Comparison of ENCODE assay signal across 13 cellular contexts in genomic region chr6:158667360-158667981, GRCh38. TPM values are rescaled to one million over a fixed set of nuclear protein-coding genes. Genes with fewer than 3 reads are reported as not detected.
A peak's percentile ranks its signal among the peaks of the same experiment; 100 is the strongest.
DNase-seq lines count a peak whose midpoint lies in the region; ATAC-seq and TF ChIP-seq lines count a peak whose summit lies in the region.
"Had no signal": no experiment of that assay in that cellular context is flagged by ENCODE, and none has a peak within 500 bp of the region (broad histone marks: within the 10 kb centered on the region; RNA-seq: fewer than 3 reads in every experiment).

No MANE protein-coding gene starts in this region.

- peak overlapping the region; percentile 81 for H3K4me2 ChIP-seq in parathyroid adenoma (ENCODE audit: low read length)

- H2AFZ ChIP-seq in parathyroid adenoma = peak overlapping the region; percentile 85

- no peaks in the 10 kb centered on the region for H3K36me3 ChIP-seq in endodermal cell (ENCODE audit: control insufficient read depth, insufficient read depth, low read length)
- H3K36me3 ChIP-seq in parathyroid adenoma (ENCODE audit: control insufficient read depth, insufficient read depth, low read length) = no peaks in the 10 kb centered on the region
- no peaks in the 10 kb centered on the region for H3K36me3 ChIP-seq in upper lobe of right lung

- H3K9me3 ChIP-seq in endodermal cell (ENCODE audit: control insufficient read depth, low read length) = no peaks in the 10 kb centered on the region
- no peaks in the 10 kb centered on the region for H3K9me3 ChIP-seq in parathyroid adenoma (ENCODE audit: control insufficient read depth, low read length)
- H3K9me3 ChIP-seq in upper lobe of right lung = no peaks in the 10 kb centered on the region
- H3K9me3 ChIP-seq: tibial artery had no signal

- H3K79me2 ChIP-seq in parathyroid adenoma = no peaks in the 10 kb centered on the region

- no peak overlapping the region for H3K9ac ChIP-seq in endodermal cell (ENCODE audit: extremely low read depth, low read length, poor library complexity, severe bottlenecking)
- no peak overlapping the region for H3K9ac ChIP-seq in parathyroid adenoma

- peak in 1 of 2 donors; percentile 3 for DNase-seq in stimulated activated naive CD8-positive, alpha-beta T cell treated with anti-CD3 and anti-CD28 coated beads, Interleukin-15, amount 100 ng/mL, for 72 hours
- no peak for DNase-seq in stimulated activated naive CD8-positive, alpha-beta T cell treated with anti-CD3 and anti-CD28 coated beads, Interleukin-15, Interleukin-2, amounts not matched to agents 100 U/mL and 50 U/mL, for 24 hours
- DNase-seq in endodermal cell (peak; percentile 33), upper lobe of right lung (no peak), NCI-H2196 (lab: John Stamatoyannopoulos, UW; ENCODE audit: unreplicated experiment) (no peak)
- no peak for DNase-seq in stimulated activated CD4-positive, alpha-beta T cell treated with anti-CD3 and anti-CD28 coated beads, Interleukin-15, amount 100 ng/mL, for 24 hours
- DNase-seq: central memory CD4-positive, alpha-beta T cell; NCI-H2107; tibial artery had no signal

- no peak for ATAC-seq in stimulated activated naive CD8-positive, alpha-beta T cell treated with anti-CD3 and anti-CD28 coated beads, Interleukin-15, amount 100 ng/mL, for 72 hours
- ATAC-seq in stimulated activated naive CD8-positive, alpha-beta T cell treated with anti-CD3 and anti-CD28 coated beads, Interleukin-15, Interleukin-2, amounts not matched to agents 100 U/mL and 50 U/mL, for 24 hours = no peak
- no peak for ATAC-seq in upper lobe of right lung
- no peak for ATAC-seq in HG02623 (IDR thresholded peaks at IDR 0.05; ENCODE audit: unreplicated experiment)

- H3K4me3 Mint-ChIP-seq in stimulated activated naive CD8-positive, alpha-beta T cell treated with anti-CD3 and anti-CD28 coated beads, Interleukin-15, amount 100 ng/mL, for 72 hours = no peak overlapping the region
- H3K4me3 Mint-ChIP-seq in endodermal cell = no peak overlapping the region
- H3K4me3 Mint-ChIP-seq: activated naive CD8-positive, alpha-beta T cell had no signal

- H3K4me1 Mint-ChIP-seq in stimulated activated naive CD8-positive, alpha-beta T cell treated with anti-CD3 and anti-CD28 coated beads, Interleukin-15, amount 100 ng/mL, for 72 hours = peaks cover 12% of the 10 kb centered on the region
- H3K4me1 Mint-ChIP-seq in endodermal cell = peaks cover 11% of the 10 kb centered on the region

- 95 to 100% methylated on average over 1 to 8 of the region's 8 CpGs for WGBS in endodermal cell (ENCODE audit: insufficient coverage in 1 of 2, insufficient read length in 1 of 2), 2 experiments

- H3K27me3 ChIP-seq in endodermal cell (ENCODE audit: control insufficient read depth, insufficient read depth, low read length, poor library complexity, severe bottlenecking) (peaks cover 10% of the 10 kb centered on the region), parathyroid adenoma (ENCODE audit: control insufficient read depth, insufficient read depth, low read length) (no peaks in the 10 kb centered on the region), upper lobe of right lung (no peaks in the 10 kb centered on the region)
- H3K27me3 ChIP-seq: tibial artery had no signal

- peak overlapping the region; percentile 10 to 65 for H3K27ac Mint-ChIP-seq in stimulated activated naive CD8-positive, alpha-beta T cell treated with anti-CD3 and anti-CD28 coated beads, Interleukin-15, amount 100 ng/mL, for 72 hours
- H3K27ac Mint-ChIP-seq in endodermal cell = no peak overlapping the region
- H3K27ac Mint-ChIP-seq: activated naive CD8-positive, alpha-beta T cell had no signal

- no peak for TF ChIP-seq CTCF in endodermal cell (conservative IDR thresholded peaks at IDR 0.05)
- TF ChIP-seq CTCF in parathyroid adenoma (IDR thresholded peaks at IDR 0.05) = no peak
- no peak for TF ChIP-seq CTCF in upper lobe of right lung (IDR thresholded peaks at IDR 0.05)

- H3K4me1 ChIP-seq in endodermal cell (ENCODE audit: control insufficient read depth, insufficient read depth, low read length) (no peaks in the 10 kb centered on the region), parathyroid adenoma (peaks cover 54% of the 10 kb centered on the region), upper lobe of right lung (peaks cover 33% of the 10 kb centered on the region)

- H3K36me3 Mint-ChIP-seq in endodermal cell (ENCODE audit: low read depth) = no peaks in the 10 kb centered on the region

- H3K27me3 Mint-ChIP-seq in stimulated activated naive CD8-positive, alpha-beta T cell treated with anti-CD3 and anti-CD28 coated beads, Interleukin-15, amount 100 ng/mL, for 72 hours = no peaks in the 10 kb centered on the region
- H3K27me3 Mint-ChIP-seq in endodermal cell (ENCODE audit: insufficient read depth) = peaks cover 8% of the 10 kb centered on the region
- H3K27me3 Mint-ChIP-seq: activated naive CD8-positive, alpha-beta T cell had no signal

- intact Hi-C loops in upper lobe of right lung (cut with DNase I) = no loop called here

- no peak overlapping the region for H3K4me3 ChIP-seq in endodermal cell (ENCODE audit: low read length)
- H3K4me3 ChIP-seq in parathyroid adenoma (ENCODE audit: low read depth, low read length) = peak overlapping the region; percentile 49
- H3K4me3 ChIP-seq in upper lobe of right lung = no peak overlapping the region
- H3K4me3 ChIP-seq: SK-N-MC, tibial artery had no signal

- H3K9me3 Mint-ChIP-seq in stimulated activated naive CD8-positive, alpha-beta T cell treated with anti-CD3 and anti-CD28 coated beads, Interleukin-15, amount 100 ng/mL, for 72 hours = no peaks in the 10 kb centered on the region
- no peaks in the 10 kb centered on the region for H3K9me3 Mint-ChIP-seq in endodermal cell

- H3K27ac ChIP-seq in endodermal cell (ENCODE audit: low read depth, low read length) (no peak overlapping the region), parathyroid adenoma (peak overlapping the region; percentile 95), upper lobe of right lung (peak overlapping the region; percentile 85)
- H3K27ac ChIP-seq: SK-N-MC, tibial artery had no signal

RNA-seq across cellular contexts. Expression of gene SYTL3, which starts 17.6 kb away (rescaled TPM):
- total RNA-seq in endodermal cell (under 1 TPM; 0.58 to 0.79 TPM), upper lobe of right lung (8.7 TPM)
- polyA plus RNA-seq in endodermal cell (2013, experiment 1 of 2) = 0.46 TPM
- 0.50 TPM for polyA plus RNA-seq in endodermal cell (2013, experiment 2 of 2)

RNA-seq across cellular contexts. Expression of gene DYNLT1, which starts 22.9 kb away (rescaled TPM):
- total RNA-seq in endodermal cell = 100 to 1,000 TPM; 112 to 148 TPM
- polyA plus RNA-seq in endodermal cell (2013, experiment 1 of 2) = 172 TPM
- polyA plus RNA-seq in endodermal cell (2013, experiment 2 of 2) = 168 TPM
- total RNA-seq in upper lobe of right lung = 104 TPM
